17 cellular contexts compared by ENCODE assay signal in the genomic region with DNA sequence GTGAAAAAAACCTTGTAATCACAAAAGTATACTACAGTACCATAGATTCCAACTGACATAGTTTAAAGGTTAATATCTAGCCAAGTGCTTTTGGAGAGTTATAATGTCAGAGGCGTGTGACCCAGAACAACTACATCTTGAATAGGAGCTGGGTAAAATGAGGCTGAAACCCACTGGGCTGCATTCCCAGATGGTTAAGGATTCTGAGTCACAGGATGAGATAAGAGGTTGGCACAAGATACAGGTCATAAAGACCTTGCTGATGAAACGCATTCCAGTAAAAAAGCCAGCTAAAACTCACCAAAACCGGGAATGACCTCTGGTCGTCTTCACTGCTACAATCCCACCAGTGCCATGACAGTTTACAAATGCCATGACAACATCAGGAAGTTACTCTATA. TPM values are rescaled to one million over a fixed set of nuclear protein-coding genes. Genes with fewer than 3 reads are reported as not detected.
A peak's percentile ranks its signal among the peaks of the same experiment; 100 is the strongest.
DNase-seq lines count a peak whose midpoint lies in the region; ATAC-seq lines count a peak whose summit lies in the region.
"Had no signal": no experiment of that assay in that cellular context is flagged by ENCODE, and none has a peak within 500 bp of the region (broad histone marks: within the 10 kb centered on the region; RNA-seq: fewer than 3 reads in every experiment).

No MANE protein-coding gene starts in this region.

- no peaks in the 10 kb centered on the region for H3K9me3 ChIP-seq in HUES48 (ENCODE audit: control insufficient read depth, insufficient read depth, low read length)
- H3K9me3 ChIP-seq: gastrocnemius medialis, neutrophil, transverse colon had no signal

- DNase-seq in A172 (ENCODE audit: low spot score) (peak; percentile 94), astrocyte of the hippocampus (ENCODE audit: low read depth, low spot score) (peak; percentile 75), islet precursor cell (peak; percentile 67), substantia nigra (lab: John Stamatoyannopoulos, UW) (no peak)
- no peak for DNase-seq in NK-92 treated with Interleukin-12 subunit alpha and Interleukin-12 subunit beta, amount 100 ng/mL, for 24 hours (lab: John Stamatoyannopoulos, UW)
- DNase-seq: activated CD4-positive, alpha-beta T cell treated with anti-CD3 and anti-CD28 coated beads, Interleukin-2, amount 50 U/mL, for 48 hours; activated gamma-delta T cell; cerebellar nuclear complex; gastrocnemius medialis; left ventricle myocardium superior; NCI-H187; transverse colon had no signal

- ATAC-seq in GM18867 (IDR thresholded peaks at IDR 0.05; ENCODE audit: unreplicated experiment) (no peak), GM19455 (IDR thresholded peaks at IDR 0.05; ENCODE audit: unreplicated experiment) (no peak)
- ATAC-seq: gastrocnemius medialis, K562, left ventricle myocardium superior had no signal

- no peaks in the 10 kb centered on the region for H3K27me3 ChIP-seq in HUES48 (ENCODE audit: control insufficient read depth, insufficient read depth, low read length)
- H3K27me3 ChIP-seq: gastrocnemius medialis, transverse colon had no signal

- peak overlapping the region; percentile 91 for H3K27ac ChIP-seq in HUES48 (ENCODE audit: low read depth, low read length)
- H3K27ac ChIP-seq in substantia nigra (ENCODE audit: low read depth, low read length, poor library complexity, severe bottlenecking): no peak overlapping the region
- H3K27ac ChIP-seq: gastrocnemius medialis, neutrophil, transverse colon had no signal

- H3K36me3 ChIP-seq in HUES48 (ENCODE audit: control insufficient read depth, insufficient read depth, low read length): peaks cover 23% of the 10 kb centered on the region
- H3K36me3 ChIP-seq: gastrocnemius medialis, neutrophil, transverse colon had no signal

- peaks cover 58% of the 10 kb centered on the region for H3K4me1 ChIP-seq in HUES48 (ENCODE audit: control insufficient read depth, insufficient read depth, low read length)

- no peak overlapping the region for H3K4me3 ChIP-seq in HUES48 (ENCODE audit: low read depth, low read length)
- H3K4me3 ChIP-seq: gastrocnemius medialis, K562, transverse colon had no signal

- H3K9ac ChIP-seq in HUES48 (ENCODE audit: low read depth, low read length): no peak overlapping the region

RNA-seq across cellular contexts. Expression of a gene that starts 22.4 kb away (rescaled TPM):
- 0.09 and 0.60 TPM in 2 replicates for total RNA-seq in A172 (2014; rRNA removed; shearing (Covaris generic))

Comparison
In these comparisons a context has a peak if more than half of its experiments do, and no peak if none do; other contexts are left out.
1. DNase-seq: peak in A172 (single experiment), astrocyte of the hippocampus (single experiment) and islet precursor cell (single experiment); none in NK-92 treated with Interleukin-12 subunit alpha and Interleukin-12 subunit beta, amount 100 ng/mL, for 24 hours (single experiment) and substantia nigra (0 of 49).